15 cellular contexts compared by ENCODE assay signal in genomic region chr14:103311171-103311997, GRCh38. TPM values are rescaled to one million over a fixed set of nuclear protein-coding genes. Genes with fewer than 3 reads are reported as not detected.
DNase-seq lines count a peak whose midpoint lies in the region; ATAC-seq and TF ChIP-seq lines count a peak whose summit lies in the region.
"Had no signal": no experiment of that assay in that cellular context is flagged by ENCODE, and none has a peak within 500 bp of the region (broad histone marks: within the 10 kb centered on the region; RNA-seq: fewer than 3 reads in every experiment).

No MANE protein-coding gene starts in this region.

- no peaks in the 10 kb centered on the region for H3K36me3 Mint-ChIP-seq in natural killer cell treated with Interleukin-12 subunit alpha and Interleukin-12 subunit beta and Interleukin-15 and Interleukin-18, amount 100 ng/mL, for 72 hours
- H3K36me3 Mint-ChIP-seq in activated naive CD8-positive, alpha-beta T cell treated with anti-CD3 and anti-CD28 coated beads, Interleukin-2, amount 50 U/mL, for 24 hours (ENCODE audit: low read depth), result no peaks in the 10 kb centered on the region
- no peaks in the 10 kb centered on the region for H3K36me3 Mint-ChIP-seq in activated CD8-positive, alpha-beta T cell treated with anti-CD3 and anti-CD28 coated beads, Interleukin-2, amount 10 ng/mL, durations not matched to agents 7 days and 5 days (ENCODE audit: low read depth)
- H3K36me3 Mint-ChIP-seq: IgD-negative memory B cell had no signal

- DNase-seq in Right ventricle myocardium inferior (ENCODE audit: missing footprints) (peak; percentile 40), Right ventricle myocardium superior (no peak), coronary artery (ENCODE audit: low spot score) (peak; percentile 46), COLO668 (lab: John Stamatoyannopoulos, UW; ENCODE audit: unreplicated experiment) (no peak)
- DNase-seq in natural killer cell treated with Interleukin-12 subunit alpha and Interleukin-12 subunit beta and Interleukin-15 and Interleukin-18, amount 100 ng/mL, for 72 hours (ENCODE audit: low spot score), result peak; percentile 54
- no peak for DNase-seq in activated naive CD8-positive, alpha-beta T cell treated with anti-CD3 and anti-CD28 coated beads, Interleukin-2, amount 50 U/mL, for 24 hours
- no peak for DNase-seq in activated CD8-positive, alpha-beta T cell treated with anti-CD3 and anti-CD28 coated beads, Interleukin-2, amount 10 ng/mL, durations not matched to agents 7 days and 5 days
- DNase-seq: 8988T, DMS153, EL, NCI-H1417, NCI-H2029 treated with DMSO at 0.1 percent for 48 hours, NCI-H510A treated with DMSO at 0.1 percent for 48 hours had no signal

- H3K27me3 Mint-ChIP-seq in natural killer cell treated with Interleukin-12 subunit alpha and Interleukin-12 subunit beta and Interleukin-15 and Interleukin-18, amount 100 ng/mL, for 72 hours, result peaks cover 9 to 25% of the 10 kb centered on the region in 2 donors
- H3K27me3 Mint-ChIP-seq in activated naive CD8-positive, alpha-beta T cell treated with anti-CD3 and anti-CD28 coated beads, Interleukin-2, amount 50 U/mL, for 24 hours, result peaks cover 10% of the 10 kb centered on the region
- peaks cover 2% of the 10 kb centered on the region for H3K27me3 Mint-ChIP-seq in activated CD8-positive, alpha-beta T cell treated with anti-CD3 and anti-CD28 coated beads, Interleukin-2, amount 10 ng/mL, durations not matched to agents 7 days and 5 days (ENCODE audit: low read depth)

- no peak for TF ChIP-seq CTCF in coronary artery (IDR thresholded peaks at IDR 0.05)

- H3K4me3 Mint-ChIP-seq in natural killer cell treated with Interleukin-12 subunit alpha and Interleukin-12 subunit beta and Interleukin-15 and Interleukin-18, amount 100 ng/mL, for 72 hours, result no peak overlapping the region
- H3K4me3 Mint-ChIP-seq in activated naive CD8-positive, alpha-beta T cell treated with anti-CD3 and anti-CD28 coated beads, Interleukin-2, amount 50 U/mL, for 24 hours, result no peak overlapping the region
- no peak overlapping the region for H3K4me3 Mint-ChIP-seq in activated CD8-positive, alpha-beta T cell treated with anti-CD3 and anti-CD28 coated beads, Interleukin-2, amount 10 ng/mL, durations not matched to agents 7 days and 5 days
- H3K4me3 Mint-ChIP-seq: IgD-negative memory B cell had no signal

- ATAC-seq in Right ventricle myocardium inferior (no peak), Right ventricle myocardium superior (ENCODE audit: poor library complexity) (no peak)
- peak; percentile 18 to 48 for ATAC-seq in natural killer cell treated with Interleukin-12 subunit alpha and Interleukin-12 subunit beta and Interleukin-15 and Interleukin-18, amount 100 ng/mL, for 72 hours
- no peak for ATAC-seq in activated naive CD8-positive, alpha-beta T cell treated with anti-CD3 and anti-CD28 coated beads, Interleukin-2, amount 50 U/mL, for 24 hours
- ATAC-seq in activated CD8-positive, alpha-beta T cell treated with anti-CD3 and anti-CD28 coated beads, Interleukin-2, amount 10 ng/mL, durations not matched to agents 7 days and 5 days, result no peak

- H3K4me3 ChIP-seq in coronary artery, result no peak overlapping the region

- H3K27ac ChIP-seq in coronary artery (no peak overlapping the region), temporal lobe (ENCODE audit: low read depth, low read length) (peak overlapping the region; percentile 50)

- H3K9me3 Mint-ChIP-seq in natural killer cell treated with Interleukin-12 subunit alpha and Interleukin-12 subunit beta and Interleukin-15 and Interleukin-18, amount 100 ng/mL, for 72 hours, result no peaks in the 10 kb centered on the region
- H3K9me3 Mint-ChIP-seq in activated naive CD8-positive, alpha-beta T cell treated with anti-CD3 and anti-CD28 coated beads, Interleukin-2, amount 50 U/mL, for 24 hours, result no peaks in the 10 kb centered on the region
- H3K9me3 Mint-ChIP-seq in activated CD8-positive, alpha-beta T cell treated with anti-CD3 and anti-CD28 coated beads, Interleukin-2, amount 10 ng/mL, durations not matched to agents 7 days and 5 days (ENCODE audit: insufficient read depth), result no peaks in the 10 kb centered on the region
- H3K9me3 Mint-ChIP-seq: IgD-negative memory B cell had no signal

- no peak overlapping the region for H3K27ac Mint-ChIP-seq in natural killer cell treated with Interleukin-12 subunit alpha and Interleukin-12 subunit beta and Interleukin-15 and Interleukin-18, amount 100 ng/mL, for 72 hours
- no peak overlapping the region for H3K27ac Mint-ChIP-seq in activated naive CD8-positive, alpha-beta T cell treated with anti-CD3 and anti-CD28 coated beads, Interleukin-2, amount 50 U/mL, for 24 hours
- H3K27ac Mint-ChIP-seq in activated CD8-positive, alpha-beta T cell treated with anti-CD3 and anti-CD28 coated beads, Interleukin-2, amount 10 ng/mL, durations not matched to agents 7 days and 5 days, result no peak overlapping the region
- H3K27ac Mint-ChIP-seq: IgD-negative memory B cell had no signal

- POLR2A ChIA-PET in activated CD8-positive, alpha-beta T cell treated with anti-CD3 and anti-CD28 coated beads, Interleukin-2, amount 10 ng/mL, durations not matched to agents 7 days and 5 days (lab: Charles Lee), result no interaction called here

- intact Hi-C loops in Right ventricle myocardium inferior (cut with DNase I) (no loop called here), Right ventricle myocardium superior (cut with DNase I) (no loop called here)

- CTCF ChIA-PET in activated CD8-positive, alpha-beta T cell treated with anti-CD3 and anti-CD28 coated beads, Interleukin-2, amount 10 ng/mL, durations not matched to agents 7 days and 5 days (lab: Charles Lee), result no interaction called here

- H3K4me1 Mint-ChIP-seq in natural killer cell treated with Interleukin-12 subunit alpha and Interleukin-12 subunit beta and Interleukin-15 and Interleukin-18, amount 100 ng/mL, for 72 hours (ENCODE audit: low read depth in 2 of 2), result no peaks in the 10 kb centered on the region
- H3K4me1 Mint-ChIP-seq in activated naive CD8-positive, alpha-beta T cell treated with anti-CD3 and anti-CD28 coated beads, Interleukin-2, amount 50 U/mL, for 24 hours, result no peaks in the 10 kb centered on the region
- H3K4me1 Mint-ChIP-seq in activated CD8-positive, alpha-beta T cell treated with anti-CD3 and anti-CD28 coated beads, Interleukin-2, amount 10 ng/mL, durations not matched to agents 7 days and 5 days (ENCODE audit: low read depth), result no peaks in the 10 kb centered on the region

RNA-seq across cellular contexts. Expression of gene EIF5, which starts 22.7 kb away (rescaled TPM):
- total RNA-seq in Right ventricle myocardium inferior (252 TPM), Right ventricle myocardium superior (234 TPM), temporal lobe (122 TPM)
- 100 to 1,000 TPM; 246 to 316 TPM for total RNA-seq in natural killer cell treated with Interleukin-12 subunit alpha and Interleukin-12 subunit beta and Interleukin-15 and Interleukin-18, amount 100 ng/mL, for 72 hours
- 100 to 1,000 TPM; 240 to 241 TPM for total RNA-seq in activated CD8-positive, alpha-beta T cell treated with anti-CD3 and anti-CD28 coated beads, Interleukin-2, amount 10 ng/mL, durations not matched to agents 7 days and 5 days

Comparison
In these comparisons a context has a peak if more than half of its experiments do, and no peak if none do; other contexts are left out.
1. DNase-seq: peak in Right ventricle myocardium inferior (single experiment), coronary artery (single experiment) and natural killer cell treated with Interleukin-12 subunit alpha and Interleukin-12 subunit beta and Interleukin-15 and Interleukin-18, amount 100 ng/mL, for 72 hours (single experiment); none in Right ventricle myocardium superior (single experiment), activated naive CD8-positive, alpha-beta T cell treated with anti-CD3 and anti-CD28 coated beads, Interleukin-2, amount 50 U/mL, for 24 hours (single experiment), COLO668 (single experiment) and activated CD8-positive, alpha-beta T cell treated with anti-CD3 and anti-CD28 coated beads, Interleukin-2, amount 10 ng/mL, durations not matched to agents 7 days and 5 days (single experiment).
2. ATAC-seq: peak in natural killer cell treated with Interleukin-12 subunit alpha and Interleukin-12 subunit beta and Interleukin-15 and Interleukin-18, amount 100 ng/mL, for 72 hours (2 of 2); none in Right ventricle myocardium inferior (single experiment), Right ventricle myocardium superior (single experiment), activated naive CD8-positive, alpha-beta T cell treated with anti-CD3 and anti-CD28 coated beads, Interleukin-2, amount 50 U/mL, for 24 hours (single experiment) and activated CD8-positive, alpha-beta T cell treated with anti-CD3 and anti-CD28 coated beads, Interleukin-2, amount 10 ng/mL, durations not matched to agents 7 days and 5 days (single experiment).